Comparison of ENCODE assay signal across 1 cellular context in genomic region chr1:201109651-201110050, GRCh38.
TF ChIP-seq lines count a peak whose summit lies in the region.

No MANE protein-coding gene starts in this region.

TF ChIP-seq in HepG2, 621 proteins besides CTCF, POLR2A, EP300 and RAD21:
- no peak for TF ChIP-seq ZMYM2 (CRISPR knock-in tag; IDR thresholded peaks at IDR 0.05)
- TF ChIP-seq FOXP4 (CRISPR knock-in tag; IDR thresholded peaks at IDR 0.05) = no peak
- TF ChIP-seq HNRNPLL (IDR thresholded peaks at IDR 0.05; ENCODE audit: low read depth, low read length, poor library complexity, severe bottlenecking) = no peak
- no peak for TF ChIP-seq ZBTB3 (CRISPR knock-in tag; IDR thresholded peaks at IDR 0.05; ENCODE audit: borderline replicate concordance, low read depth)
- no peak for TF ChIP-seq ZNF329 (CRISPR knock-in tag; IDR thresholded peaks at IDR 0.05; ENCODE audit: low read depth)
- no peak for TF ChIP-seq UBTF (CRISPR knock-in tag; IDR thresholded peaks at IDR 0.05)
- no peak for TF ChIP-seq ZBTB14 (CRISPR knock-in tag; IDR thresholded peaks at IDR 0.05)
- TF ChIP-seq ZNF619 (CRISPR knock-in tag; IDR thresholded peaks at IDR 0.05) = no peak
- TF ChIP-seq ZNF558 (CRISPR knock-in tag; IDR thresholded peaks at IDR 0.05; ENCODE audit: borderline replicate concordance) = no peak
- no peak for TF ChIP-seq ZNF790 (CRISPR knock-in tag; IDR thresholded peaks at IDR 0.05; ENCODE audit: borderline replicate concordance)
- TF ChIP-seq AHDC1 (CRISPR knock-in tag; IDR thresholded peaks at IDR 0.05; ENCODE audit: borderline replicate concordance) = no peak
- no peak for TF ChIP-seq MBNL3 (CRISPR knock-in tag; conservative IDR thresholded peaks at IDR 0.05)
- no peak for TF ChIP-seq ZNF331 (CRISPR knock-in tag; IDR thresholded peaks at IDR 0.05)
- TF ChIP-seq ZNF776 (CRISPR knock-in tag; IDR thresholded peaks at IDR 0.05) = no peak
- TF ChIP-seq ZSCAN22 (CRISPR knock-in tag; IDR thresholded peaks at IDR 0.05) = no peak
- TF ChIP-seq ZNF513 (CRISPR knock-in tag; conservative IDR thresholded peaks at IDR 0.05) = no peak
- no peak for TF ChIP-seq TBL1XR1 (IDR thresholded peaks at IDR 0.05; ENCODE audit: borderline replicate concordance, low read length, partially characterized antibody)
- TF ChIP-seq ZNF841 (CRISPR knock-in tag; IDR thresholded peaks at IDR 0.05; ENCODE audit: borderline replicate concordance) = no peak
- no peak for TF ChIP-seq ZNF710 (CRISPR knock-in tag; IDR thresholded peaks at IDR 0.05; ENCODE audit: borderline replicate concordance)
